ENCODE assay signal across 8 cellular contexts in genomic region chr16:29811896-29812665, GRCh38. TPM values are rescaled to one million over a fixed set of nuclear protein-coding genes. Genes with fewer than 3 reads are reported as not detected.
DNase-seq lines count a peak whose midpoint lies in the region; ATAC-seq and TF ChIP-seq lines count a peak whose summit lies in the region.

PRRT2 (plus strand) TSS chr16:29812193; CDS start chr16:29813055, 862 bp downstream.

- peaks cover 21% of the 10 kb centered on the region for H3K79me2 ChIP-seq in PC-9 (ENCODE audit: low read depth)

- H3K4me2 ChIP-seq in PC-9: peak within 1 kb of the TSS; percentile 91

- H3K4me3 ChIP-seq in H7 (ENCODE audit: insufficient read depth, low read depth, low read length): peak within 1 kb of the TSS; percentile 82
- peak within 1 kb of the TSS; percentile 58 for H3K4me3 ChIP-seq in PC-9
- peak within 1 kb of the TSS; percentile 62 for H3K4me3 ChIP-seq in astrocyte of the cerebellum (ENCODE audit: low read depth, low read length)
- peak within 1 kb of the TSS; percentile 66 for H3K4me3 ChIP-seq in iPS DF 6.9 (ENCODE audit: low read length)

- in situ Hi-C loops in astrocyte of the cerebellum (cut with HindIII; ENCODE audit: low sequenced_read_pairs): no loop called here

- POLR2A ChIA-PET in PC-9 (lab: Charles Lee; ENCODE audit: unreplicated experiment): interaction anchor here (0.6 kb wide), 3 partner anchors 10 to 282 kb away, joined by 3 to 5 read pairs (median 4); no protein-coding TSS in a partner anchor

- intact Hi-C loops in PC-9 (cut with micrococcal nuclease; ENCODE audit: unreplicated experiment): loop anchor here (2.0 to 10.0 kb wide), 2 partner anchors 183 to 217 kb away; partner anchors contain the start of gene HIRIP3
- intact Hi-C loops in sciatic nerve (cut with DNase I): no loop called here

- H3K27ac ChIP-seq in PC-9 (0 out of 2 replicates have a peak within 1 kb of the TSS, but pooled peaks have one; percentile 9), iPS DF 6.9 (ENCODE audit: low read length) (no peak within 1 kb of the TSS)

- DNase-seq in 8988T (peak; percentile 59), H7 (peak; percentile 95), PC-9 (peak in 1 of 2 experiments; percentile 57), astrocyte of the cerebellum (ENCODE audit: low read depth) (no peak), iPS DF 6.9 (ENCODE audit: low read depth, low spot score) (no peak), sciatic nerve (ENCODE audit: low spot score) (peak; percentile 89), HPDE6-E6E7 (ENCODE audit: extremely low spot score) (no peak)

- peak within 1 kb of the TSS; percentile 68 for H2AFZ ChIP-seq in PC-9

- ATAC-seq in sciatic nerve (peak; percentile 25), GM21367 (IDR thresholded peaks at IDR 0.05; ENCODE audit: unreplicated experiment) (no peak)

- CTCF ChIA-PET in PC-9 (lab: Charles Lee): interaction anchor here (0.6 to 0.9 kb wide), 3 partner anchors 36 to 87 kb away, joined by 3 to 15 read pairs (median 8); partner anchors contain the start of genes CDIPT and SEZ6L2

- H3K4me1 ChIP-seq in PC-9 (replicated peaks; ENCODE audit: insufficient read depth) (peaks cover 44% of the 10 kb centered on the region), iPS DF 6.9 (ENCODE audit: control insufficient read depth, insufficient read depth, low read length) (peaks cover 18% of the 10 kb centered on the region)

- H4K20me1 ChIP-seq in PC-9 (ENCODE audit: insufficient read depth): peaks cover 10% of the 10 kb centered on the region; the same call in 1 of the 2 replicates

- WGBS in iPS DF 6.9 (ENCODE audit: insufficient coverage, insufficient read length): no CpG with 5 or more reads among the region's 69 CpGs

- H3K27me3 ChIP-seq in H7 (ENCODE audit: control insufficient read depth, insufficient read depth, low read length) (peaks cover 2% of the 10 kb centered on the region; the same call in 1 of the 2 replicates), PC-9 (ENCODE audit: insufficient read depth, low read depth) (no peaks in the 10 kb centered on the region), iPS DF 6.9 (ENCODE audit: control insufficient read depth, insufficient read depth, low read length) (no peaks in the 10 kb centered on the region)

- peaks cover 58% of the 10 kb centered on the region for H3F3A ChIP-seq in PC-9 (ENCODE audit: insufficient read depth, low read depth)

- TF ChIP-seq CTCF in PC-9 (conservative IDR thresholded peaks at IDR 0.05) (no peak), astrocyte of the cerebellum (IDR thresholded peaks at IDR 0.05; ENCODE audit: low read depth, low read length, missing control alignments) (no peak)

- H3K36me3 ChIP-seq in H7 (replicated peaks; ENCODE audit: control insufficient read depth, insufficient read depth, low read length) (peaks cover 8% of the 10 kb centered on the region), PC-9 (ENCODE audit: low read depth) (0 out of 2 replicates have a peak, but pooled peaks cover 9% of the 10 kb centered on the region), iPS DF 6.9 (ENCODE audit: control insufficient read depth, insufficient read depth, low read length) (peaks cover 16% of the 10 kb centered on the region)

- H3K9me3 ChIP-seq in PC-9 (ENCODE audit: insufficient read depth, low read depth): no peaks in the 10 kb centered on the region
- no peaks in the 10 kb centered on the region for H3K9me3 ChIP-seq in iPS DF 6.9 (ENCODE audit: control insufficient read depth, insufficient read depth, low read length)

- BruUV-seq in PC-9 (replicated peaks; lab: Mats Ljungman, UMichigan): no TSS peak

- no peaks in the 10 kb centered on the region for H3K9me2 ChIP-seq in PC-9 (ENCODE audit: insufficient read depth)

RNA-seq across cellular contexts. Expression of gene PRRT2, which starts in this region (rescaled TPM):
- total RNA-seq in H7 (2014; rRNA removed; shearing (Covaris generic)): 1.8 and 5.6 TPM in 2 replicates
- 4.9 and 6.3 TPM in 2 replicates for total RNA-seq in PC-9 (2021)
- 26.3 TPM for total RNA-seq in sciatic nerve

Comparison
In these comparisons a context has a peak if more than half of its experiments do, and no peak if none do; other contexts are left out.
1. DNase-seq: peak in 8988T (single experiment), H7 (single experiment) and sciatic nerve (single experiment); none in astrocyte of the cerebellum (single experiment), iPS DF 6.9 (single experiment) and HPDE6-E6E7 (single experiment).
2. Peak in every context shown above with its lines, with median percentiles within 50 percentile points of each other: H3K4me3 ChIP-seq.